16 cellular contexts compared by ENCODE assay signal in the genomic region with DNA sequence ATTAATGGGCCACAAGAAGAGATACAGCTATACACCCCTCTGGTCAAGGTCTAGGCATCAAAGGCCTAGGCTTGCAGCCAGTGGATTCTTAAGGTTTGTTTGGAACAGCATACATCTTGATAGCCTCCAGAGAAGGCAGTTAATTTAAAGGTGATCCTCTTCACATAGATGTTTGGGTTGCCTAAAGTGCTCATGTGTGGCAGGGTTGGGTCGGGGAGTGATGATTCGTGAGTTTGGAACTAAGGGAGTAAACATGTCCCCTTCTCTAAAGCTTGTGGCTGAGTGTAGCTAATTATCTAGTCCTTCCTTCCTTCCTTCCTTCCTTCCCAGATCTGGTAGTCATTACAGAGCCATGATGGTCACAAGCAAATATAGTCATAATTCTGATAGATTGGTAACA.
"Had no signal": no experiment of that assay in that cellular context is flagged by ENCODE, and none has a peak within 500 bp of the region (broad histone marks: within the 10 kb centered on the region; RNA-seq: fewer than 3 reads in every experiment).

No MANE protein-coding gene starts in this region.

- H3K36me3 Mint-ChIP-seq: stimulated activated naive B cell treated with anti-CD40 and anti-IgM and Interleukin-4, amounts not matched to agents 10 μg/mL and 1 μg/mL and 100 μg/mL, for 72 hours had no signal

- H3K36me3 ChIP-seq: adrenal gland, esophagus squamous epithelium, thyroid gland, uterus had no signal

- ATAC-seq: activated CD4-positive, CD25-positive, alpha-beta regulatory T cell treated with anti-CD3 and anti-CD28 coated beads, Interleukin-2, amount 50 U/mL, for 24 hours; foreskin keratinocyte; stimulated activated naive B cell treated with anti-CD40 and anti-IgM and Interleukin-4, amounts not matched to agents 10 μg/mL and 1 μg/mL and 100 μg/mL, for 72 hours; T-helper 17 cell had no signal

- H3K9me3 Mint-ChIP-seq: nephron had no signal

- H3K4me3 ChIP-seq: adrenal gland, esophagus squamous epithelium, thyroid gland, uterus had no signal

- H3K4me3 Mint-ChIP-seq: nephron; stimulated activated naive B cell treated with anti-CD40 and anti-IgM and Interleukin-4, amounts not matched to agents 10 μg/mL and 1 μg/mL and 100 μg/mL, for 72 hours; T-helper 17 cell had no signal

- H3K27me3 Mint-ChIP-seq: stimulated activated naive B cell treated with anti-CD40 and anti-IgM and Interleukin-4, amounts not matched to agents 10 μg/mL and 1 μg/mL and 100 μg/mL, for 72 hours; T-helper 17 cell had no signal

- H3K27ac ChIP-seq: adrenal gland, esophagus squamous epithelium, foreskin keratinocyte, thyroid gland, uterus had no signal

- H3K9me3 ChIP-seq: adrenal gland, esophagus squamous epithelium, thyroid gland, uterus had no signal

- H3K27me3 ChIP-seq: adrenal gland, esophagus squamous epithelium, foreskin keratinocyte, thyroid gland, uterus had no signal

- FAIRE-seq: colon, endometrium had no signal

- H3K4me1 ChIP-seq: adrenal gland, esophagus squamous epithelium, foreskin keratinocyte, thyroid gland, uterus had no signal

- H3K4me1 Mint-ChIP-seq: nephron; stimulated activated naive B cell treated with anti-CD40 and anti-IgM and Interleukin-4, amounts not matched to agents 10 μg/mL and 1 μg/mL and 100 μg/mL, for 72 hours; T-helper 17 cell had no signal

- DNase-seq: activated naive CD4-positive, alpha-beta T cell treated with anti-CD3 and anti-CD28 coated beads, Interleukin-2, amount 50 U/mL, for 16 hours; adrenal gland; esophagus squamous epithelium; foreskin keratinocyte; glutamatergic neuron; hypothalamus; kidney glomerular epithelial cell; nucleus accumbens; stimulated activated naive B cell treated with anti-CD40 and anti-IgM and Interleukin-4, amounts not matched to agents 10 μg/mL and 1 μg/mL and 100 μg/mL, for 72 hours; T-helper 17 cell; thyroid gland; uterus had no signal

- H3K27ac Mint-ChIP-seq: nephron; stimulated activated naive B cell treated with anti-CD40 and anti-IgM and Interleukin-4, amounts not matched to agents 10 μg/mL and 1 μg/mL and 100 μg/mL, for 72 hours; T-helper 17 cell had no signal
